22 cellular contexts compared by ENCODE assay signal in genomic region chr1:182384387-182384960, GRCh38. TPM values are rescaled to one million over a fixed set of nuclear protein-coding genes. Genes with fewer than 3 reads are reported as not detected.
DNase-seq lines count a peak whose midpoint lies in the region; ATAC-seq and TF ChIP-seq lines count a peak whose summit lies in the region.
"Had no signal": no experiment of that assay in that cellular context is flagged by ENCODE, and none has a peak within 500 bp of the region (broad histone marks: within the 10 kb centered on the region; RNA-seq: fewer than 3 reads in every experiment).

No MANE protein-coding gene starts in this region.

- ATAC-seq in WTC11 (no peak), left lobe of liver (no peak)
- ATAC-seq: CD8-positive, alpha-beta T cell had no signal

- H4K8ac ChIP-seq in trophoblast cell (ENCODE audit: low read depth, low read length): no peak overlapping the region

- no peak overlapping the region for H4K91ac ChIP-seq in trophoblast cell (ENCODE audit: low read depth, low read length)

- H2BK120ac ChIP-seq in trophoblast cell (ENCODE audit: insufficient read depth, low read length, poor library complexity): no peak overlapping the region

- TF ChIP-seq POLR2A in esophagus muscularis mucosa (IDR thresholded peaks at IDR 0.05; ENCODE audit: low read depth) (peak; percentile 19), tibial nerve (IDR thresholded peaks at IDR 0.05) (peak in 1 of 2 donors; percentile 16)

- no peak overlapping the region for H3K27ac Mint-ChIP-seq in WTC11
- H3K27ac Mint-ChIP-seq: CD8-positive, alpha-beta T cell; HFFc6; IgD-negative memory B cell had no signal

- H3K27me3 ChIP-seq in esophagus muscularis mucosa (no peaks in the 10 kb centered on the region), trophoblast cell (ENCODE audit: insufficient read depth, low read length) (no peaks in the 10 kb centered on the region), tibial nerve (no peaks in the 10 kb centered on the region)
- H3K27me3 ChIP-seq: BLaER1 treated with 17β-estradiol and CSF1 and Interleukin-3, amounts not matched to agents 10 nM and 100 nM had no signal

- no peaks in the 10 kb centered on the region for H3K9me3 ChIP-seq in esophagus muscularis mucosa
- no peaks in the 10 kb centered on the region for H3K9me3 ChIP-seq in trophoblast cell (ENCODE audit: insufficient read depth, low read depth, low read length)
- H3K9me3 ChIP-seq in tibial nerve: no peaks in the 10 kb centered on the region
- H3K9me3 ChIP-seq: BLaER1 treated with 17β-estradiol and CSF1 and Interleukin-3, amounts not matched to agents 10 nM and 100 nM had no signal

- intact Hi-C loops in esophagus muscularis mucosa (cut with DNase I): loop anchor here (5.0 kb wide), 1 partner anchor 37 kb away; no protein-coding TSS in a partner anchor

- H3K27ac ChIP-seq in RWPE1 (peak overlapping the region; percentile 57), esophagus muscularis mucosa (replicated peaks in 1 of 4) (peak overlapping the region in 2 of 4 donors; percentile 22 to 97), trophoblast cell (ENCODE audit: low read depth, low read length) (no peak overlapping the region), tibial nerve (peak overlapping the region in 3 of 4 donors; percentile 46 to 99 (median 98))

- H3K4me1 Mint-ChIP-seq in WTC11: peaks cover 11% of the 10 kb centered on the region

- peaks cover 82% of the 10 kb centered on the region for H3K36me3 Mint-ChIP-seq in WTC11

- H3K79me1 ChIP-seq in trophoblast cell (ENCODE audit: low read length): no peaks in the 10 kb centered on the region

- no peak overlapping the region for H2BK12ac ChIP-seq in trophoblast cell (ENCODE audit: low read length)

- no peaks in the 10 kb centered on the region for H3K27me3 Mint-ChIP-seq in WTC11 (ENCODE audit: low read depth)
- H3K27me3 Mint-ChIP-seq: IgD-negative memory B cell had no signal

- TF ChIP-seq EP300 in esophagus muscularis mucosa (IDR thresholded peaks at IDR 0.05) (no peak), tibial nerve (IDR thresholded peaks at IDR 0.05) (peak in 1 of 2 donors; percentile 68)

- peak overlapping the region; percentile 48 for H2AFZ ChIP-seq in trophoblast cell (ENCODE audit: insufficient read depth, low read length, poor library complexity)

- H3K4me2 ChIP-seq in trophoblast cell (ENCODE audit: low read length): no peak overlapping the region
- H3K4me2 ChIP-seq: BLaER1 treated with 17β-estradiol and CSF1 and Interleukin-3, amounts not matched to agents 10 nM and 100 nM had no signal

- H3K9me3 Mint-ChIP-seq in WTC11: no peaks in the 10 kb centered on the region
- H3K9me3 Mint-ChIP-seq: CD8-positive, alpha-beta T cell; HFFc6; IgD-negative memory B cell had no signal

- peaks cover under 1% of the 10 kb centered on the region for H3K79me2 ChIP-seq in trophoblast cell (ENCODE audit: control insufficient read depth, insufficient read depth, low read length, poor library complexity)

- POLR2A ChIA-PET in RWPE1 (lab: Yijun Ruan, JAX; ENCODE audit: low non-redundant PET): no interaction called here
- POLR2A ChIA-PET in WTC11 (lab: Charles Lee): no interaction called here

- DNase-seq in RWPE1 (ENCODE audit: low spot score) (no peak), esophagus muscularis mucosa (ENCODE audit: extremely low spot score) (no peak), trophoblast cell (no peak), tibial nerve (ENCODE audit: low spot score in 2 of 2) (peak; percentile 36 to 53), WTC11 (ENCODE audit: low spot score) (no peak), KG1 (lab: John Stamatoyannopoulos, UW) (no peak), left lobe of liver (ENCODE audit: low spot score) (no peak)
- DNase-seq: CD8-positive, alpha-beta T cell; DMS79; HFFc6; NCI-H1105 treated with DMSO at 0.1 percent for 48 hours; NCI-H1694; NCI-H2107; NCI-H510A; NCI-H774; Right ventricle myocardium superior had no signal

- no peak overlapping the region for H4K12ac ChIP-seq in trophoblast cell (ENCODE audit: low read depth, low read length)

- no peak overlapping the region for H3K23ac ChIP-seq in trophoblast cell (ENCODE audit: low read length)

- CTCF ChIA-PET in RWPE1 (lab: Yijun Ruan, JAX): interaction anchor here (0.6 kb wide), 1 partner anchor 242 kb away, joined by 3 read pairs; no protein-coding TSS in a partner anchor
- CTCF ChIA-PET in WTC11 (lab: Charles Lee): no interaction called here

- H3K4me1 ChIP-seq in esophagus muscularis mucosa (peaks cover 44 to 61% (median 55%) of the 10 kb centered on the region in 4 donors), trophoblast cell (ENCODE audit: control insufficient read depth in 1 of 2, insufficient read depth in 2 of 2, low read length in 2 of 2) (no peaks in the 10 kb centered on the region), tibial nerve (peaks cover 0 to 68% (median 11%) of the 10 kb centered on the region in 4 donors)

- H3K9ac ChIP-seq in trophoblast cell (ENCODE audit: low read length): no peak overlapping the region

- H3K18ac ChIP-seq in trophoblast cell (ENCODE audit: low read length): peak overlapping the region; percentile 53

- TF ChIP-seq CTCF in RWPE1 (conservative IDR thresholded peaks at IDR 0.05; ENCODE audit: low read depth) (no peak), esophagus muscularis mucosa (IDR thresholded peaks at IDR 0.05) (no peak), tibial nerve (IDR thresholded peaks at IDR 0.05) (no peak), WTC11 (IDR thresholded peaks at IDR 0.05) (no peak)

- no peak overlapping the region for H3K14ac ChIP-seq in trophoblast cell (ENCODE audit: low read length)

- H3K4ac ChIP-seq in trophoblast cell (ENCODE audit: low read depth, low read length): no peak overlapping the region

- H3K4me3 ChIP-seq in esophagus muscularis mucosa: peak overlapping the region in 1 of 4 donors; percentile 15
- no peak overlapping the region for H3K4me3 ChIP-seq in trophoblast cell (ENCODE audit: low read depth, low read length)
- no peak overlapping the region for H3K4me3 ChIP-seq in tibial nerve
- H3K4me3 ChIP-seq: BLaER1 treated with 17β-estradiol and CSF1 and Interleukin-3, amounts not matched to agents 10 nM and 100 nM had no signal

- 94% methylated on average over 19 of the region's 19 CpGs for WGBS in esophagus muscularis mucosa
- WGBS in trophoblast cell (ENCODE audit: extremely low coverage, insufficient coverage, insufficient read length): no CpG with 5 or more reads among the region's 19 CpGs
- WGBS in tibial nerve, 2 donors: 92 to 95% methylated on average over 19 of the region's 19 CpGs

- no peak overlapping the region for H2AK5ac ChIP-seq in trophoblast cell (ENCODE audit: low read length)

- H3K36me3 ChIP-seq in esophagus muscularis mucosa: peaks cover 60 to 80% (median 72%) of the 10 kb centered on the region in 4 donors
- H3K36me3 ChIP-seq in trophoblast cell (ENCODE audit: control insufficient read depth in 1 of 2, insufficient read depth in 2 of 2, low read length in 2 of 2): peaks cover 29 to 49% of the 10 kb centered on the region in 2 experiments
- H3K36me3 ChIP-seq in tibial nerve: peaks cover 20 to 87% (median 38%) of the 10 kb centered on the region in 3 donors

- H2BK5ac ChIP-seq in trophoblast cell (ENCODE audit: low read depth, low read length, poor library complexity): no peak overlapping the region

- H3K4me3 Mint-ChIP-seq in WTC11: no peak overlapping the region
- H3K4me3 Mint-ChIP-seq: CD8-positive, alpha-beta T cell; HFFc6; IgD-negative memory B cell had no signal

TF ChIP-seq in WTC11, 78 proteins besides CTCF, POLR2A, EP300 and RAD21 (continues in another document):
- TF ChIP-seq GRHL2 (CRISPR knock-in tag; IDR thresholded peaks at IDR 0.05; ENCODE audit: insufficient replicate concordance, severe bottlenecking) (no peak), ZBTB21 (CRISPR knock-in tag; IDR thresholded peaks at IDR 0.05; ENCODE audit: borderline replicate concordance) (no peak), FOXK1 (CRISPR knock-in tag; IDR thresholded peaks at IDR 0.05) (no peak), NR3C1 (CRISPR knock-in tag; conservative IDR thresholded peaks at IDR 0.05; ENCODE audit: low read depth) (no peak), NFYB (CRISPR knock-in tag; conservative IDR thresholded peaks at IDR 0.05; ENCODE audit: low read depth) (no peak), ZNF121 (CRISPR knock-in tag; IDR thresholded peaks at IDR 0.05) (no peak), PRRX2 (CRISPR knock-in tag; IDR thresholded peaks at IDR 0.05) (no peak), TCF7 (CRISPR knock-in tag; IDR thresholded peaks at IDR 0.05; ENCODE audit: low read depth) (no peak), HMGXB4 (CRISPR knock-in tag; IDR thresholded peaks at IDR 0.05) (no peak), GTF2I (CRISPR knock-in tag; conservative IDR thresholded peaks at IDR 0.05) (no peak), RORB (CRISPR knock-in tag; IDR thresholded peaks at IDR 0.05) (no peak), NR1H2 (CRISPR knock-in tag; IDR thresholded peaks at IDR 0.05) (no peak), SOX15 (CRISPR knock-in tag; IDR thresholded peaks at IDR 0.05) (no peak), IRF2 (CRISPR knock-in tag; IDR thresholded peaks at IDR 0.05; ENCODE audit: borderline replicate concordance, low read depth) (no peak), CREM (CRISPR knock-in tag; IDR thresholded peaks at IDR 0.05) (no peak), HMGA2 (CRISPR knock-in tag; IDR thresholded peaks at IDR 0.05) (no peak), ZNF219 (CRISPR knock-in tag; IDR thresholded peaks at IDR 0.05; ENCODE audit: borderline replicate concordance) (no peak)

RNA-seq across cellular contexts. Expression of gene GLUL, which starts 7.1 kb away (rescaled TPM):
- 1,000 to 10,000 TPM; 2,071 to 4,011 (median 3,051) TPM for total RNA-seq in esophagus muscularis mucosa
- polyA plus RNA-seq in trophoblast cell (2013): 122 and 127 TPM in 2 replicates
- over 10,000 TPM in 1 of 4 donors, 1,000 to 10,000 TPM in 3; 5,859 to 11,803 (median 7,908) TPM for total RNA-seq in tibial nerve
- 240 to 284 TPM (median 269 TPM) in 3 replicates for total RNA-seq in WTC11 (2021)
- 221 TPM for total RNA-seq in left lobe of liver
- total RNA-seq: OCI-LY7 had no signal

RNA-seq across cellular contexts. Expression of gene TEDDM1, which starts 16.0 kb away (rescaled TPM):
- not detected for total RNA-seq in esophagus muscularis mucosa
- polyA plus RNA-seq in trophoblast cell (2013): not detected in 2 replicates
- not detected for total RNA-seq in tibial nerve
- total RNA-seq in WTC11 (2021): not detected in 3 replicates
- total RNA-seq in left lobe of liver: not detected
- total RNA-seq: A673; CD8-positive, alpha-beta T cell; HFFc6; HT1080; LHCN-M2; OCI-LY7; Right ventricle myocardium superior had no signal

Comparison
In these comparisons a context has a peak if more than half of its experiments do, and no peak if none do; other contexts are left out.
1. DNase-seq: peak in tibial nerve (2 of 2); none in RWPE1 (single experiment), esophagus muscularis mucosa (single experiment), trophoblast cell (0 of 2), WTC11 (single experiment), KG1 (single experiment) and left lobe of liver (single experiment).